Comparison of ENCODE assay signal across 20 cellular contexts in the genomic region with DNA sequence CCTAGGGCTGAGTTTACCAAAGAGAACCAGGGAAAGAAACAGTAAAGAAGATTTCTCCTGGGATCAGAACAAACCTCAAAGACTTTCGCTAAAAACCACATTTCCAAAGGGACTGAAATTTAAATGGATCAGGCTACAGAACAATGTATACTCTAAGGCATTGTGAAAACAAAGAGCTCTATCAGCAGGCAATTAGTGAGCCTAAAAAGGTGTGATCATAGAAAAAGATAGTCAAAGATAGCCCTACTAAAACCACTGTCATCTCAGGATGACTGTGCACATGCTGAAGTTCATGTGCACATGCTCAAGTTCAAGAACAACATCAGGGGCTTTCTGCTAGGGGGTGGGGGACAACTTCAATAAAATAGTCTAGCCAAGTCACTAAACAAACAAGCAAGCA. TPM values are rescaled to one million over a fixed set of nuclear protein-coding genes. Genes with fewer than 3 reads are reported as not detected.
DNase-seq lines count a peak whose midpoint lies in the region; ATAC-seq, FAIRE-seq and TF ChIP-seq lines count a peak whose summit lies in the region.
"Had no signal": no experiment of that assay in that cellular context is flagged by ENCODE, and none has a peak within 500 bp of the region (broad histone marks: within the 10 kb centered on the region; RNA-seq: fewer than 3 reads in every experiment).

No MANE protein-coding gene starts in this region.

- RAD21 ChIA-PET in GM12878 (lab: Charles Lee; ENCODE audit: unreplicated experiment): interaction anchor here (1.0 to 1.2 kb wide), 2 partner anchors 9 to 13 kb away, joined by 3 to 4 read pairs; a partner anchor contains a TSS

- SMC1A ChIA-PET in GM12878 (lab: Charles Lee; ENCODE audit: uncharacterized antibody, unreplicated experiment): interaction anchor here (1.3 kb wide), 1 partner anchor 113 kb away, joined by 3 read pairs; no protein-coding TSS in a partner anchor

- no peak overlapping the region for H3K9ac ChIP-seq in GM12878 (ENCODE audit: control insufficient read depth, insufficient read depth, low read length)
- H3K9ac ChIP-seq: BLaER1 treated with 17β-estradiol and CSF1 and Interleukin-3, amounts not matched to agents 10 nM and 100 nM had no signal

- H2AFZ ChIP-seq in GM12878 (ENCODE audit: control insufficient read depth, low read depth, low read length): no peak overlapping the region

- no peak overlapping the region for H3K27ac Mint-ChIP-seq in WTC11
- H3K27ac Mint-ChIP-seq: B cell; CD8-positive, alpha-beta T cell; HFFc6 had no signal

- no peak overlapping the region for H3K4me3 Mint-ChIP-seq in WTC11
- H3K4me3 Mint-ChIP-seq: B cell; CD8-positive, alpha-beta T cell; HFFc6 had no signal

- intact Hi-C loops in GM12878 (cut with micrococcal nuclease; ENCODE audit: unreplicated experiment): no loop called here
- intact Hi-C loops in posterior vena cava (cut with DNase I): no loop called here

- no peaks in the 10 kb centered on the region; the same call in 2 of the 3 replicates for H3K9me3 ChIP-seq in GM12878 (replicated peaks; ENCODE audit: control insufficient read depth, insufficient read depth, low read length)

- no peak for TF ChIP-seq POLR2A in GM12878 (IDR thresholded peaks at IDR 0.05; ENCODE audit: low read depth, low read length)

- WGBS in GM12878 (ENCODE audit: insufficient coverage, insufficient replicate concordance, low lambda C conversion rate, missing lambda C conversion rate): 24% methylated on average over 1 of the region's 1 CpG

- H3K4me1 Mint-ChIP-seq in WTC11: peaks cover 46% of the 10 kb centered on the region

- FAIRE-seq in GM12878 (lab: Jason Lieb, UNC): no peak
- FAIRE-seq: D721Med, G401.6, K562 had no signal

- H3K4me1 ChIP-seq in GM12878 (ENCODE audit: control insufficient read depth, insufficient read depth, low read length): no peaks in the 10 kb centered on the region
- H3K4me1 ChIP-seq: BLaER1 treated with 17β-estradiol and CSF1 and Interleukin-3, amounts not matched to agents 10 nM and 100 nM had no signal

- TF ChIP-seq RAD21 in GM12878 (IDR thresholded peaks at IDR 0.05; ENCODE audit: insufficient read depth, low read depth, low read length): no peak

- H3K9me3 Mint-ChIP-seq in WTC11: peaks cover 12% of the 10 kb centered on the region; the same call in 1 of the 2 replicates
- H3K9me3 Mint-ChIP-seq: CD8-positive, alpha-beta T cell; HFFc6 had no signal

- no peak overlapping the region for H3K4me3 ChIP-seq in GM12878
- H3K4me3 ChIP-seq: BLaER1 treated with 17β-estradiol and CSF1 and Interleukin-3, amounts not matched to agents 10 nM and 100 nM; K562 had no signal

- no peaks in the 10 kb centered on the region for H3K79me2 ChIP-seq in GM12878 (ENCODE audit: control insufficient read depth, insufficient read depth, low read length)

- no peaks in the 10 kb centered on the region for H3K27me3 ChIP-seq in GM12878 (replicated peaks in 1 of 2; ENCODE audit: control insufficient read depth in 2 of 2, insufficient read depth in 2 of 2, low read length in 1 of 2)

- no peaks in the 10 kb centered on the region for H3K27me3 Mint-ChIP-seq in WTC11 (ENCODE audit: low read depth)

- in situ Hi-C loops in GM12878 (cut with MboI): no loop called here

- DNase-seq in GM12878 (ENCODE audit: low read depth, low spot score) (peak; percentile 7), posterior vena cava (ENCODE audit: low spot score) (no peak), WTC11 (ENCODE audit: low spot score) (no peak)
- DNase-seq: CD8-positive, alpha-beta T cell; COR-L47; GOT3; H7; HFFc6; IMR-90 had no signal

- no peak for TF ChIP-seq CTCF in GM12878 (IDR thresholded peaks at IDR 0.05 in 2 of 3, conservative IDR thresholded peaks at IDR 0.05 in 1 of 3; ENCODE audit: control insufficient read depth in 2 of 3, extremely low read depth in 1 of 3, insufficient read depth in 1 of 3, low read depth in 3 of 3, low read length in 3 of 3)
- TF ChIP-seq CTCF in WTC11 (IDR thresholded peaks at IDR 0.05): no peak

- BruUV-seq in GM12878 (replicated peaks; lab: Mats Ljungman, UMichigan): no TSS peak

- peak; percentile 72 to 78 for TF ChIP-seq EP300 in GM12878 (IDR thresholded peaks at IDR 0.05; ENCODE audit: borderline replicate concordance in 1 of 2, control insufficient read depth in 1 of 2, low read depth in 2 of 2, low read length in 2 of 2)

- POLR2A ChIA-PET in GM12878 (lab: Charles Lee): interaction anchor here (0.5 to 0.8 kb wide), 2 partner anchors 12 to 113 kb away, joined by 3 to 4 read pairs; no protein-coding TSS in a partner anchor
- POLR2A ChIA-PET in WTC11 (lab: Charles Lee): no interaction called here

- no peak overlapping the region for H3K4me2 ChIP-seq in GM12878 (ENCODE audit: control insufficient read depth, insufficient read depth)
- H3K4me2 ChIP-seq: BLaER1 treated with 17β-estradiol and CSF1 and Interleukin-3, amounts not matched to agents 10 nM and 100 nM had no signal

- H4K20me1 ChIP-seq in GM12878 (ENCODE audit: control insufficient read depth, insufficient read depth): no peaks in the 10 kb centered on the region
- H4K20me1 ChIP-seq: BLaER1 treated with 17β-estradiol and CSF1 and Interleukin-3, amounts not matched to agents 10 nM and 100 nM had no signal

- ATAC-seq in GM18519 (IDR thresholded peaks at IDR 0.05; ENCODE audit: low FRiP score, unreplicated experiment) (peak; percentile 83), GM19035 (IDR thresholded peaks at IDR 0.05; ENCODE audit: unreplicated experiment) (peak; percentile 45), HG03520 (IDR thresholded peaks at IDR 0.05; ENCODE audit: unreplicated experiment) (peak; percentile 50), GM12878 (peak; percentile 95), HG03159 (IDR thresholded peaks at IDR 0.05; ENCODE audit: unreplicated experiment) (no peak), WTC11 (no peak), HG03196 (IDR thresholded peaks at IDR 0.05; ENCODE audit: unreplicated experiment) (no peak)
- ATAC-seq: CD8-positive, alpha-beta T cell; HCT116; K562 had no signal

- H3K36me3 Mint-ChIP-seq in WTC11: no peaks in the 10 kb centered on the region; the same call in 1 of the 2 replicates
- H3K36me3 Mint-ChIP-seq: CD8-positive, alpha-beta T cell had no signal

- no peaks in the 10 kb centered on the region for H3K36me3 ChIP-seq in GM12878 (ENCODE audit: control insufficient read depth in 2 of 2, insufficient read depth in 2 of 2, low read length in 1 of 2)
- H3K36me3 ChIP-seq: BLaER1 treated with 17β-estradiol and CSF1 and Interleukin-3, amounts not matched to agents 10 nM and 100 nM had no signal

- CTCF ChIA-PET in GM12878 (lab: Yijun Ruan, JAX): interaction anchor here (0.6 kb wide), 1 partner anchor 90 kb away, joined by 3 read pairs; no protein-coding TSS in a partner anchor
- CTCF ChIA-PET in WTC11 (lab: Charles Lee): interaction anchor here (1.0 to 1.3 kb wide), 2 partner anchors 24 to 55 kb away, joined by 3 read pairs; no protein-coding TSS in a partner anchor

- no peak overlapping the region for H3K27ac ChIP-seq in GM12878 (ENCODE audit: control insufficient read depth, insufficient read depth)
- H3K27ac ChIP-seq: BLaER1 treated with 17β-estradiol and CSF1 and Interleukin-3, amounts not matched to agents 10 nM and 100 nM had no signal

TF ChIP-seq in GM12878, 131 proteins besides CTCF, POLR2A, EP300 and RAD21 (continues in another document):
- TF ChIP-seq ZZZ3 (IDR thresholded peaks at IDR 0.05; ENCODE audit: control insufficient read depth, insufficient read length, low read depth): no peak
- TF ChIP-seq TCF12 (IDR thresholded peaks at IDR 0.05; ENCODE audit: low read depth, low read length): no peak
- no peak for TF ChIP-seq SREBF1 (IDR thresholded peaks at IDR 0.05; ENCODE audit: low read length)
- no peak for TF ChIP-seq ETV6 (conservative IDR thresholded peaks at IDR 0.05 in 1 of 2, IDR thresholded peaks at IDR 0.05 in 1 of 2; ENCODE audit: borderline replicate concordance in 1 of 2, low read depth in 1 of 2)

TF ChIP-seq in WTC11, 78 proteins besides CTCF, POLR2A, EP300 and RAD21 (continues in another document):
- TF ChIP-seq SMAD4 (CRISPR knock-in tag; IDR thresholded peaks at IDR 0.05) (no peak), SMAD3 (CRISPR knock-in tag; IDR thresholded peaks at IDR 0.05; ENCODE audit: borderline replicate concordance) (no peak), ZNF121 (CRISPR knock-in tag; IDR thresholded peaks at IDR 0.05) (no peak), HMGA2 (CRISPR knock-in tag; IDR thresholded peaks at IDR 0.05) (no peak)
- TF ChIP-seq, protein P1, sequence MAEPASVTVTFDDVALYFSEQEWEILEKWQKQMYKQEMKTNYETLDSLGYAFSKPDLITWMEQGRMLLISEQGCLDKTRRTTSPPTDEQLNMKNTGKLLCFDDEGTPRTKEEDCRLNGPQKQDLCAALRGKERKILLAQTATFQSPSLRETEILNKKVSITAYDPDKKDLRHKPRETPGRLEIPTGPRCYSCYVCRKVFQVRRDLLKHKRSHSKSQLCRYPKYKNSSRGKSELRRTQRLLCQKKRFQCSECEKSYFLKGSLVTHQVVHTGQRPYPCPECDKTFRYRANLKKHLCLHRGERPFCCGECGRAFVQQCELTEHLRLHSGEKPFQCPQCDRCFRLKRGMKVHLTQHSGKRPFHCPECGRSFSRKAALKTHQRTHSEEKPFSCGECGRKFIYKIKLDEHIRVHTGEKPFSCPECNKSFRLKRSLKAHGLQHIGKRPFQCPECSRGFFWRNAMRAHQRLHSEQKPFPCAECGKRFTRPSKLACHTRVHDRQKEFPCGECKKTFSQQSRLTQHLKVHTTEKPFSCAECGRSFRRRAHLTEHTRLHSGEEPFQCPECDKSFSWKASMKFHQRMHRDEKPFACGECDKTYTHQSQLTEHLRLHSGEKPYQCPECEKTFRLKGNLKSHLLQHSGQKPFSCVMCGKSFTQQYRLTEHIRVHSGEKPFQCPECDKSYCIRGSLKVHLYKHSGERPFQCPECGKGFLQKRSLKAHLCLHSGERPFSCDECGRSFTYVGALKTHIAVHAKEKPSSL (CRISPR knock-in tag; conservative IDR thresholded peaks at IDR 0.05): no peak

RNA-seq across cellular contexts. Expression of a gene that starts 12.9 kb away (rescaled TPM):
- 2.4 and 2.8 TPM in 2 replicates for total RNA-seq in GM12878 (2013; cell fraction: nucleolus; rRNA removed)
- total RNA-seq in GM12878 (2014; rRNA removed) (0.05 TPM in 1 of 2 replicates, not detected in the other), GM12878 (2014; rRNA removed; fragmentation: Illumina TruSeq; extraction: Trizol) (not detected in 2 replicates), GM12878 (2021) (0.03 TPM in 2 replicates), posterior vena cava (under 1 TPM; 0.33 to 0.42 TPM), WTC11 (2021) (4.5 to 4.8 TPM (median 4.7 TPM) in 3 replicates)
- polyA plus RNA-seq in GM12878 (2011; ENCODE audit: low read depth): not detected
- polyA plus RNA-seq in GM12878 (2011; rRNA removed) (0.05 and 0.06 TPM in 2 replicates), GM12878 (2014; fragmentation: Illumina TruSeq; extraction: Trizol) (not detected in 2 replicates), GM12878 (2014; fragmentation: Nextera tagmentation; extraction: Ambion mirVana) (under 1 TPM in 1 of 2 experiments, not detected in 1; 0.02 TPM), GM12878 (2014; rRNA removed) (not detected in 2 replicates), GM12878 (2016; fragmentation: Nextera tagmentation; extraction: Ambion mirVana) (not detected)
- 0.01 and 0.02 TPM in 2 replicates for polyA plus RNA-seq in GM12878 (2011; cell fraction: cytosol; rRNA removed)
- 0.12 and 0.24 TPM in 2 replicates for polyA plus RNA-seq in GM12878 (2011; cell fraction: nucleus; rRNA removed)
- polyA plus RNA-seq in GM12878 (2012): 0.01 and 0.03 TPM in 2 replicates
- polyA minus RNA-seq in GM12878 (2011; rRNA and poly(A)+ RNA removed): 0.07 and 0.10 TPM in 2 replicates
- polyA minus RNA-seq in GM12878 (2011; cell fraction: cytosol; rRNA and poly(A)+ RNA removed): not detected in 2 replicates
- 0.10 and 0.12 TPM in 2 replicates for polyA minus RNA-seq in GM12878 (2011; cell fraction: nucleus; rRNA and poly(A)+ RNA removed)
- total RNA-seq: HFFc6 had no signal

Comparison
In these comparisons a context has a peak if more than half of its experiments do, and no peak if none do; other contexts are left out.
1. ATAC-seq: peak in GM18519 (single experiment), GM19035 (single experiment), HG03520 (single experiment) and GM12878 (single experiment); none in HG03159 (single experiment), WTC11 (single experiment) and HG03196 (single experiment).